Comparison of ENCODE assay signal across 7 cellular contexts in genomic region chr11:57890521-57890920, GRCh38.
"Had no signal": no experiment of that assay in that cellular context is flagged by ENCODE, and none has a peak within 500 bp of the region (broad histone marks: within the 10 kb centered on the region; RNA-seq: fewer than 3 reads in every experiment).

No MANE protein-coding gene starts in this region.

- H3K9ac ChIP-seq: GM23248 had no signal

- H3K4me3 Mint-ChIP-seq: H9, IgD-negative memory B cell had no signal

- ATAC-seq: HepG2 had no signal

- H3K27ac ChIP-seq: GM23248, HL-60 had no signal

- H3K36me3 Mint-ChIP-seq: IgD-negative memory B cell had no signal

- H3K27ac Mint-ChIP-seq: H9, IgD-negative memory B cell had no signal

- H2AFZ ChIP-seq: GM23248 had no signal

- H3K4me3 ChIP-seq: GM23248 had no signal

- H3K4me1 Mint-ChIP-seq: IgD-negative memory B cell had no signal

- DNase-seq: GM23248, H9, HCEC 1CT, KBM-7 had no signal
